Comparison of ENCODE assay signal across 17 cellular contexts in genomic region chr2:215521031-215521430, GRCh38.
"Had no signal": no experiment of that assay in that cellular context is flagged by ENCODE, and none has a peak within 500 bp of the region (broad histone marks: within the 10 kb centered on the region; RNA-seq: fewer than 3 reads in every experiment).

No MANE protein-coding gene starts in this region.

- DNase-seq: activated CD4-positive, alpha-beta T cell treated with anti-CD3 and anti-CD28 coated beads, Interleukin-2, amount 10 ng/mL, durations not matched to agents 24 days and 14 days; activated CD4-positive, CD25-positive, alpha-beta regulatory T cell; activated CD8-positive, alpha-beta memory T cell treated with anti-CD3 and anti-CD28 coated beads, Interleukin-2, amount 50 U/mL, for 48 hours; activated gamma-delta T cell; activated T-cell treated with anti-CD3 and anti-CD28 coated beads, Interleukin-2, amount 50 U/mL, for 72 hours; foreskin melanocyte; immature natural killer cell; lower lobe of right lung; naive B cell; retina; stimulated activated naive CD8-positive, alpha-beta T cell treated with anti-CD3 and anti-CD28 coated beads, Interleukin-15, Interleukin-2, amounts not matched to agents 100 U/mL and 50 U/mL, for 24 hours; T-helper 2 cell; upper lobe of right lung had no signal

- H3K4me3 ChIP-seq: lower lobe of right lung, neural progenitor cell, upper lobe of right lung had no signal

- H3K4me2 ChIP-seq: neural progenitor cell had no signal

- H2AFZ ChIP-seq: neural progenitor cell, parathyroid adenoma had no signal

- H3K27me3 ChIP-seq: neural progenitor cell, upper lobe of right lung had no signal

- H3K79me2 ChIP-seq: parathyroid adenoma had no signal

- ATAC-seq: activated naive CD4-positive, alpha-beta T cell treated with anti-CD3 and anti-CD28 coated beads, Interleukin-2, amount 50 U/mL, for 72 hours; activated T-cell treated with anti-CD3 and anti-CD28 coated beads, Interleukin-2, amount 50 U/mL, for 72 hours; esophagus mucosa; lower lobe of right lung; stimulated activated naive CD8-positive, alpha-beta T cell treated with anti-CD3 and anti-CD28 coated beads, Interleukin-15, Interleukin-2, amounts not matched to agents 100 U/mL and 50 U/mL, for 24 hours; upper lobe of right lung had no signal

- H3K4me1 ChIP-seq: lower lobe of right lung, neural progenitor cell, parathyroid adenoma, upper lobe of right lung had no signal

- H3K9me3 ChIP-seq: lower lobe of right lung, upper lobe of right lung had no signal

- H3K27ac ChIP-seq: lower lobe of right lung, neural progenitor cell, parathyroid adenoma, upper lobe of right lung had no signal

- H3K36me3 ChIP-seq: lower lobe of right lung, neural progenitor cell, upper lobe of right lung had no signal

- H3K9ac ChIP-seq: neural progenitor cell, parathyroid adenoma had no signal
